8 cellular contexts compared by ENCODE assay signal in genomic region chr9:36036780-36037579, GRCh38. TPM values are rescaled to one million over a fixed set of nuclear protein-coding genes. Genes with fewer than 3 reads are reported as not detected.
DNase-seq lines count a peak whose midpoint lies in the region; ATAC-seq and TF ChIP-seq lines count a peak whose summit lies in the region.

RECK (plus strand) TSS chr9:36036913; CDS start chr9:36036999, 86 bp downstream.

- H3K9ac ChIP-seq in ES-I3 (ENCODE audit: low read depth, low read length): peak within 1 kb of the TSS; percentile 69

- WGBS in prostate gland: under 1% methylated on average over 41 of the region's 80 CpGs
- WGBS in upper lobe of left lung, 2 donors: 0% methylated on average over 28 to 52 of the region's 80 CpGs

- DNase-seq in HAP-1 (ENCODE audit: low spot score in 2 of 2) (peak; percentile 80 to 95), NCI-H1048 (lab: John Stamatoyannopoulos, UW) (peak; percentile 67), T-helper 1 cell (peak; percentile 75 to 83 (median 80)), amygdala (lab: John Stamatoyannopoulos, UW) (peak; percentile 28 to 94 (median 78)), left ventricle myocardium superior (peak; percentile 96), prostate gland (ENCODE audit: low spot score) (peak; percentile 84), upper lobe of left lung (peak; percentile 89 to 98)

- in situ Hi-C loops in HAP-1 (cut with MboI; ENCODE audit: low sequenced_read_pairs): no loop called here

- H3K36me3 ChIP-seq in ES-I3 (ENCODE audit: insufficient read depth, low read length) (no peaks in the 10 kb centered on the region), HAP-1 (replicated peaks) (no peaks in the 10 kb centered on the region), prostate gland (no peaks in the 10 kb centered on the region), upper lobe of left lung (no peaks in the 10 kb centered on the region)

- peaks cover 15% of the 10 kb centered on the region for H3K4me1 ChIP-seq in ES-I3 (ENCODE audit: insufficient read depth, low read length)
- H3K4me1 ChIP-seq in HAP-1: peaks cover 11% of the 10 kb centered on the region
- no peaks in the 10 kb centered on the region for H3K4me1 ChIP-seq in prostate gland (replicated peaks)
- H3K4me1 ChIP-seq in upper lobe of left lung: peaks cover 9 to 21% (median 16%) of the 10 kb centered on the region in 4 donors

- intact Hi-C loops in left ventricle myocardium superior (cut with micrococcal nuclease) (no loop called here), prostate gland (cut with DNase I) (no loop called here)

- H3K9me3 ChIP-seq in ES-I3 (ENCODE audit: control insufficient read depth, insufficient read depth, low read length): no peaks in the 10 kb centered on the region
- H3K9me3 ChIP-seq in HAP-1: no peaks in the 10 kb centered on the region
- no peaks in the 10 kb centered on the region for H3K9me3 ChIP-seq in prostate gland
- H3K9me3 ChIP-seq in upper lobe of left lung: no peaks in the 10 kb centered on the region

- no peaks in the 10 kb centered on the region for H3K27me3 ChIP-seq in HAP-1 (ENCODE audit: low read depth)
- H3K27me3 ChIP-seq in prostate gland (replicated peaks; ENCODE audit: insufficient read depth): no peaks in the 10 kb centered on the region
- H3K27me3 ChIP-seq in upper lobe of left lung: no peaks in the 10 kb centered on the region

- ATAC-seq in left ventricle myocardium superior (peak; percentile 98), upper lobe of left lung (ENCODE audit: low FRiP score in 2 of 2) (peak; percentile 93 to 97)

- TF ChIP-seq POLR2A in prostate gland (IDR thresholded peaks at IDR 0.05) (peak; percentile 37), upper lobe of left lung (IDR thresholded peaks at IDR 0.05) (peak in 3 of 4 donors; percentile 57 to 74 (median 71))

- TF ChIP-seq CTCF in prostate gland (IDR thresholded peaks at IDR 0.05) (no peak), upper lobe of left lung (IDR thresholded peaks at IDR 0.05) (no peak)

- peak within 1 kb of the TSS; percentile 84 for H3K4me3 ChIP-seq in HAP-1
- H3K4me3 ChIP-seq in prostate gland: peak within 1 kb of the TSS; percentile 89 to 95
- peak within 1 kb of the TSS; percentile 76 to 95 (median 84) for H3K4me3 ChIP-seq in upper lobe of left lung

- peak within 1 kb of the TSS; percentile 72 to 76 for H3K27ac ChIP-seq in prostate gland
- peak within 1 kb of the TSS; percentile 76 to 88 (median 80) for H3K27ac ChIP-seq in upper lobe of left lung

- no peak for TF ChIP-seq EP300 in upper lobe of left lung (IDR thresholded peaks at IDR 0.05)

RNA-seq across cellular contexts. Expression of gene RECK, which starts in this region (rescaled TPM):
- 4.5 TPM for total RNA-seq in left ventricle myocardium superior
- total RNA-seq in prostate gland: 1 to 10 TPM; 6.1 to 7.7 TPM
- total RNA-seq in upper lobe of left lung: 10 to 100 TPM in 4 of 6 donors, 1 to 10 TPM in 2; 8.4 to 17.6 (median 11.0) TPM

Comparison
In these comparisons a context has a peak if more than half of its experiments do, and no peak if none do; other contexts are left out.
1. Peak in every context shown above with its lines: DNase-seq, ATAC-seq, H3K4me3 ChIP-seq and H3K27ac ChIP-seq.